10 cellular contexts compared by ENCODE assay signal in genomic region chr3:101695779-101696372, GRCh38. TPM values are rescaled to one million over a fixed set of nuclear protein-coding genes. Genes with fewer than 3 reads are reported as not detected.
DNase-seq lines count a peak whose midpoint lies in the region; ATAC-seq, FAIRE-seq and TF ChIP-seq lines count a peak whose summit lies in the region.
"Had no signal": no experiment of that assay in that cellular context is flagged by ENCODE, and none has a peak within 500 bp of the region (broad histone marks: within the 10 kb centered on the region; RNA-seq: fewer than 3 reads in every experiment).

No MANE protein-coding gene starts in this region.

- TF ChIP-seq POLR2A in upper lobe of left lung (IDR thresholded peaks at IDR 0.05): no peak

- H3K9me3 Mint-ChIP-seq in natural killer cell: no peaks in the 10 kb centered on the region
- H3K9me3 Mint-ChIP-seq in natural killer cell treated with Interleukin-12 subunit alpha and Interleukin-12 subunit beta and Interleukin-15 and Interleukin-18, amount 100 ng/mL, for 72 hours: no peaks in the 10 kb centered on the region
- no peaks in the 10 kb centered on the region for H3K9me3 Mint-ChIP-seq in activated naive CD4-positive, alpha-beta T cell treated with anti-CD3 and anti-CD28 coated beads, Interleukin-2, amount 10 ng/mL, durations not matched to agents 7 days and 5 days
- H3K9me3 Mint-ChIP-seq: dendritic cell treated with granulocyte-macrophage colony-stimulating factor and Interleukin-4, amounts not matched to agents 40 ng/mL and 50 ng/mL, for 4 days; stimulated activated naive CD8-positive, alpha-beta T cell treated with anti-CD3 and anti-CD28 coated beads, Interleukin-15, Interleukin-2, amounts not matched to agents 100 ng/mL and 50 ng/mL, for 24 hours had no signal

- intact Hi-C loops in natural killer cell (cut with micrococcal nuclease): loop anchor here (10.0 kb wide), 1 partner anchor 529 kb away; no protein-coding TSS in a partner anchor

- H4K20me1 ChIP-seq in keratinocyte (ENCODE audit: control insufficient read depth, extremely low read depth, insufficient read depth, low read length): no peaks in the 10 kb centered on the region

- H2AFZ ChIP-seq in keratinocyte (ENCODE audit: control insufficient read depth, low read length): no peak overlapping the region

- DNase-seq in natural killer cell (no peak), keratinocyte (ENCODE audit: low read depth, low spot score) (no peak), upper lobe of left lung (no peak), SHP77 treated with DMSO at 0.1 percent for 48 hours (lab: John Stamatoyannopoulos, UW) (no peak), amygdala (lab: John Stamatoyannopoulos, UW) (no peak), NCI-H2196 treated with DMSO at 0.1 percent for 48 hours (lab: John Stamatoyannopoulos, UW; ENCODE audit: unreplicated experiment) (no peak)
- no peak for DNase-seq in natural killer cell treated with Interleukin-12 subunit alpha and Interleukin-12 subunit beta and Interleukin-15 and Interleukin-18, amount 100 ng/mL, for 72 hours (ENCODE audit: low spot score)
- DNase-seq in activated naive CD4-positive, alpha-beta T cell treated with anti-CD3 and anti-CD28 coated beads, Interleukin-2, amount 10 ng/mL, durations not matched to agents 7 days and 5 days: peak; percentile 41

- H3K27ac Mint-ChIP-seq in natural killer cell: no peak overlapping the region
- H3K27ac Mint-ChIP-seq in natural killer cell treated with Interleukin-12 subunit alpha and Interleukin-12 subunit beta and Interleukin-15 and Interleukin-18, amount 100 ng/mL, for 72 hours: no peak overlapping the region
- no peak overlapping the region for H3K27ac Mint-ChIP-seq in activated naive CD4-positive, alpha-beta T cell treated with anti-CD3 and anti-CD28 coated beads, Interleukin-2, amount 10 ng/mL, durations not matched to agents 7 days and 5 days
- H3K27ac Mint-ChIP-seq: dendritic cell treated with granulocyte-macrophage colony-stimulating factor and Interleukin-4, amounts not matched to agents 40 ng/mL and 50 ng/mL, for 4 days; stimulated activated naive CD8-positive, alpha-beta T cell treated with anti-CD3 and anti-CD28 coated beads, Interleukin-15, Interleukin-2, amounts not matched to agents 100 ng/mL and 50 ng/mL, for 24 hours had no signal

- H3K4me1 ChIP-seq in keratinocyte (ENCODE audit: control insufficient read depth, extremely low read depth, insufficient read depth, low read length) (no peaks in the 10 kb centered on the region), upper lobe of left lung (peaks cover 0 to 17% (median 5%) of the 10 kb centered on the region in 4 donors)

- FAIRE-seq in keratinocyte (lab: Jason Lieb, UNC): no peak

- CTCF ChIA-PET in activated naive CD4-positive, alpha-beta T cell treated with anti-CD3 and anti-CD28 coated beads, Interleukin-2, amount 10 ng/mL, durations not matched to agents 7 days and 5 days (lab: Charles Lee): interaction anchor here (0.6 to 2.5 kb wide), 4 partner anchors 21 to 530 kb away, joined by 3 to 12 read pairs (median 4); no protein-coding TSS in a partner anchor

- peaks cover 0 to 8% of the 10 kb centered on the region in 2 donors for H3K4me1 Mint-ChIP-seq in natural killer cell
- no peaks in the 10 kb centered on the region for H3K4me1 Mint-ChIP-seq in natural killer cell treated with Interleukin-12 subunit alpha and Interleukin-12 subunit beta and Interleukin-15 and Interleukin-18, amount 100 ng/mL, for 72 hours (ENCODE audit: low read depth in 2 of 2)
- peaks cover 6% of the 10 kb centered on the region for H3K4me1 Mint-ChIP-seq in activated naive CD4-positive, alpha-beta T cell treated with anti-CD3 and anti-CD28 coated beads, Interleukin-2, amount 10 ng/mL, durations not matched to agents 7 days and 5 days

- no peaks in the 10 kb centered on the region for H3K27me3 Mint-ChIP-seq in natural killer cell (ENCODE audit: low read depth in 2 of 2)
- no peaks in the 10 kb centered on the region for H3K27me3 Mint-ChIP-seq in natural killer cell treated with Interleukin-12 subunit alpha and Interleukin-12 subunit beta and Interleukin-15 and Interleukin-18, amount 100 ng/mL, for 72 hours
- H3K27me3 Mint-ChIP-seq in activated naive CD4-positive, alpha-beta T cell treated with anti-CD3 and anti-CD28 coated beads, Interleukin-2, amount 10 ng/mL, durations not matched to agents 7 days and 5 days: no peaks in the 10 kb centered on the region
- H3K27me3 Mint-ChIP-seq: dendritic cell treated with granulocyte-macrophage colony-stimulating factor and Interleukin-4, amounts not matched to agents 40 ng/mL and 50 ng/mL, for 4 days; stimulated activated naive CD8-positive, alpha-beta T cell treated with anti-CD3 and anti-CD28 coated beads, Interleukin-15, Interleukin-2, amounts not matched to agents 100 ng/mL and 50 ng/mL, for 24 hours had no signal

- no peak overlapping the region for H3K9ac ChIP-seq in keratinocyte (ENCODE audit: control insufficient read depth, extremely low read depth, insufficient read depth, low read length)

- no peaks in the 10 kb centered on the region for H3K36me3 ChIP-seq in keratinocyte (ENCODE audit: control insufficient read depth in 2 of 2, extremely low read depth in 1 of 2, insufficient read depth in 2 of 2, low read length in 2 of 2)
- no peaks in the 10 kb centered on the region for H3K36me3 ChIP-seq in upper lobe of left lung

- H3K27me3 ChIP-seq in keratinocyte (ENCODE audit: control insufficient read depth, extremely low read depth, insufficient read depth, low read length) (no peaks in the 10 kb centered on the region), upper lobe of left lung (no peaks in the 10 kb centered on the region)

- H3K9me1 ChIP-seq in keratinocyte (ENCODE audit: control insufficient read depth, extremely low read depth, insufficient read depth, low read length): no peaks in the 10 kb centered on the region

- WGBS in upper lobe of left lung, 2 donors: 30 to 31% methylated on average over 10 of the region's 10 CpGs

- H3K4me3 ChIP-seq in keratinocyte (ENCODE audit: control insufficient read depth in 2 of 3, extremely low read depth in 1 of 3, insufficient read depth in 2 of 3, low read depth in 1 of 3, low read length in 3 of 3): no peak overlapping the region
- H3K4me3 ChIP-seq in upper lobe of left lung: no peak overlapping the region

- dilution Hi-C loops in keratinocyte (cut with MboI; ENCODE audit: extremely low pct_ligation_motif_present, low sequenced_read_pairs): no loop called here

- peak in 2 of 3 donors; percentile 44 to 48 for ATAC-seq in natural killer cell
- no peak for ATAC-seq in natural killer cell treated with Interleukin-12 subunit alpha and Interleukin-12 subunit beta and Interleukin-15 and Interleukin-18, amount 100 ng/mL, for 72 hours
- peak in 1 of 2 donors; percentile 56 for ATAC-seq in upper lobe of left lung (ENCODE audit: low FRiP score in 2 of 2)

- H3K4me2 ChIP-seq in keratinocyte (ENCODE audit: control insufficient read depth, extremely low read depth, insufficient read depth, low read depth, low read length): no peak overlapping the region

- H3K79me2 ChIP-seq in keratinocyte (ENCODE audit: control insufficient read depth, insufficient read depth, low read length): no peaks in the 10 kb centered on the region

- H3K36me3 Mint-ChIP-seq in natural killer cell: no peaks in the 10 kb centered on the region
- no peaks in the 10 kb centered on the region for H3K36me3 Mint-ChIP-seq in natural killer cell treated with Interleukin-12 subunit alpha and Interleukin-12 subunit beta and Interleukin-15 and Interleukin-18, amount 100 ng/mL, for 72 hours
- H3K36me3 Mint-ChIP-seq in activated naive CD4-positive, alpha-beta T cell treated with anti-CD3 and anti-CD28 coated beads, Interleukin-2, amount 10 ng/mL, durations not matched to agents 7 days and 5 days: no peaks in the 10 kb centered on the region

- H3K9me3 ChIP-seq in keratinocyte (ENCODE audit: control insufficient read depth, low read depth, low read length) (no peaks in the 10 kb centered on the region), upper lobe of left lung (no peaks in the 10 kb centered on the region)

- TF ChIP-seq CTCF in natural killer cell (IDR thresholded peaks at IDR 0.05) (peak; percentile 86), keratinocyte (optimal IDR thresholded peaks at IDR 0.05 in 1 of 3, IDR thresholded peaks at IDR 0.05 in 1 of 3, conservative IDR thresholded peaks at IDR 0.05 in 1 of 3; ENCODE audit: extremely low read depth in 1 of 3, insufficient read depth in 2 of 3, low read length in 3 of 3) (peak; percentile 20 to 62 (median 57)), upper lobe of left lung (IDR thresholded peaks at IDR 0.05) (peak; percentile 45 to 83 (median 70))

- H3K4me3 Mint-ChIP-seq in natural killer cell: no peak overlapping the region
- no peak overlapping the region for H3K4me3 Mint-ChIP-seq in natural killer cell treated with Interleukin-12 subunit alpha and Interleukin-12 subunit beta and Interleukin-15 and Interleukin-18, amount 100 ng/mL, for 72 hours
- no peak overlapping the region for H3K4me3 Mint-ChIP-seq in activated naive CD4-positive, alpha-beta T cell treated with anti-CD3 and anti-CD28 coated beads, Interleukin-2, amount 10 ng/mL, durations not matched to agents 7 days and 5 days
- H3K4me3 Mint-ChIP-seq: dendritic cell treated with granulocyte-macrophage colony-stimulating factor and Interleukin-4, amounts not matched to agents 40 ng/mL and 50 ng/mL, for 4 days; stimulated activated naive CD8-positive, alpha-beta T cell treated with anti-CD3 and anti-CD28 coated beads, Interleukin-15, Interleukin-2, amounts not matched to agents 100 ng/mL and 50 ng/mL, for 24 hours had no signal

- TF ChIP-seq EP300 in upper lobe of left lung (IDR thresholded peaks at IDR 0.05): no peak

- H3K27ac ChIP-seq in keratinocyte (ENCODE audit: control insufficient read depth, insufficient read depth, low read length): no peak overlapping the region
- H3K27ac ChIP-seq in upper lobe of left lung: no peak overlapping the region

RNA-seq across cellular contexts. Expression of gene RPL24, which starts 9.4 kb away (rescaled TPM):
- 100 to 1,000 TPM; 660 to 850 (median 763) TPM for total RNA-seq in natural killer cell
- 100 to 1,000 TPM; 677 to 822 TPM for total RNA-seq in natural killer cell treated with Interleukin-12 subunit alpha and Interleukin-12 subunit beta and Interleukin-15 and Interleukin-18, amount 100 ng/mL, for 72 hours
- polyA plus RNA-seq in keratinocyte: 787 to 1,581 TPM (median 1,426 TPM) in 3 replicates
- polyA plus RNA-seq in keratinocyte (2011; ENCODE audit: low read depth): 1,422 TPM
- polyA plus RNA-seq in keratinocyte (2011; cell fraction: cytosol; rRNA removed): 1,729 and 2,267 TPM in 2 replicates
- polyA plus RNA-seq in keratinocyte (2011; cell fraction: nucleus; rRNA removed): 326 and 477 TPM in 2 replicates
- polyA plus RNA-seq in keratinocyte (2012; ENCODE audit: low replicate concordance): 1,573 and 1,783 TPM in 2 replicates
- 324 to 419 TPM (median 389 TPM) in 3 replicates for polyA minus RNA-seq in keratinocyte
- 430 TPM for polyA minus RNA-seq in keratinocyte (2011; cell fraction: cytosol; rRNA and poly(A)+ RNA removed)
- polyA minus RNA-seq in keratinocyte (2011; cell fraction: nucleus; rRNA and poly(A)+ RNA removed): 131 and 143 TPM in 2 replicates
- 1,000 to 10,000 TPM in 1 of 6 donors, 100 to 1,000 TPM in 5; 695 to 1,240 (median 904) TPM for total RNA-seq in upper lobe of left lung

RNA-seq across cellular contexts. Expression of gene ZBTB11, which starts 18.9 kb away (rescaled TPM):
- 10 to 100 TPM; 72.0 to 90.9 (median 83.5) TPM for total RNA-seq in natural killer cell
- 10 to 100 TPM; 27.7 to 35.8 TPM for total RNA-seq in natural killer cell treated with Interleukin-12 subunit alpha and Interleukin-12 subunit beta and Interleukin-15 and Interleukin-18, amount 100 ng/mL, for 72 hours
- 10.4 to 19.7 TPM (median 13.8 TPM) in 3 replicates for polyA plus RNA-seq in keratinocyte
- polyA plus RNA-seq in keratinocyte (2011; ENCODE audit: low read depth): 12.5 TPM
- 5.5 and 11.1 TPM in 2 replicates for polyA plus RNA-seq in keratinocyte (2011; cell fraction: cytosol; rRNA removed)
- 19.6 and 27.3 TPM in 2 replicates for polyA plus RNA-seq in keratinocyte (2011; cell fraction: nucleus; rRNA removed)
- 10.9 and 13.4 TPM in 2 replicates for polyA plus RNA-seq in keratinocyte (2012; ENCODE audit: low replicate concordance)
- polyA minus RNA-seq in keratinocyte: 3.5 to 25.9 TPM (median 12.5 TPM) in 3 replicates
- polyA minus RNA-seq in keratinocyte (2011; cell fraction: cytosol; rRNA and poly(A)+ RNA removed): 17.5 TPM
- polyA minus RNA-seq in keratinocyte (2011; cell fraction: nucleus; rRNA and poly(A)+ RNA removed): 28.3 and 40.4 TPM in 2 replicates
- 10 to 100 TPM; 16.3 to 41.4 (median 19.8) TPM for total RNA-seq in upper lobe of left lung

RNA-seq across cellular contexts. Expression of gene CEP97, which starts 28.5 kb away (rescaled TPM):
- 10 to 100 TPM in 1 of 3 donors, 1 to 10 TPM in 2; 8.5 to 11.0 (median 9.4) TPM for total RNA-seq in natural killer cell
- total RNA-seq in natural killer cell treated with Interleukin-12 subunit alpha and Interleukin-12 subunit beta and Interleukin-15 and Interleukin-18, amount 100 ng/mL, for 72 hours: 10 to 100 TPM; 16.4 to 25.6 TPM
- polyA plus RNA-seq in keratinocyte: 1.6 to 3.6 TPM (median 2.6 TPM) in 3 replicates
- polyA plus RNA-seq in keratinocyte (2011; ENCODE audit: low read depth): 9.9 TPM
- 1.1 and 1.9 TPM in 2 replicates for polyA plus RNA-seq in keratinocyte (2011; cell fraction: cytosol; rRNA removed)
- 5.9 and 6.6 TPM in 2 replicates for polyA plus RNA-seq in keratinocyte (2011; cell fraction: nucleus; rRNA removed)
- polyA plus RNA-seq in keratinocyte (2012; ENCODE audit: low replicate concordance): 3.5 and 3.6 TPM in 2 replicates
- polyA minus RNA-seq in keratinocyte: 5.1 to 10.3 TPM (median 5.2 TPM) in 3 replicates
- 3.1 TPM for polyA minus RNA-seq in keratinocyte (2011; cell fraction: cytosol; rRNA and poly(A)+ RNA removed)
- 7.5 and 10.9 TPM in 2 replicates for polyA minus RNA-seq in keratinocyte (2011; cell fraction: nucleus; rRNA and poly(A)+ RNA removed)
- 10 to 100 TPM in 1 of 6 donors, 1 to 10 TPM in 5; 4.7 to 14.9 (median 7.7) TPM for total RNA-seq in upper lobe of left lung

Comparison
In these comparisons a context has a peak if more than half of its experiments do, and no peak if none do; other contexts are left out.
1. ATAC-seq: peak in natural killer cell (2 of 3); none in natural killer cell treated with Interleukin-12 subunit alpha and Interleukin-12 subunit beta and Interleukin-15 and Interleukin-18, amount 100 ng/mL, for 72 hours (0 of 2).
2. Peak in every context shown above with its lines, with median percentiles within 50 percentile points of each other: CTCF ChIP-seq.